ENCODE assay signal across 8 cellular contexts in genomic region chr17:55735784-55736405, GRCh38. TPM values are rescaled to one million over a fixed set of nuclear protein-coding genes. Genes with fewer than 3 reads are reported as not detected.
DNase-seq lines count a peak whose midpoint lies in the region; ATAC-seq, FAIRE-seq and TF ChIP-seq lines count a peak whose summit lies in the region.

No MANE protein-coding gene starts in this region.

- H3K27ac ChIP-seq in DOHH2 (ENCODE audit: low read depth, low read length) (no peak overlapping the region), ovary (no peak overlapping the region)

- no peak for TF ChIP-seq EP300 in ovary (IDR thresholded peaks at IDR 0.05)

- H3K36me3 ChIP-seq in DOHH2 (ENCODE audit: control insufficient read depth, low read length), result no peaks in the 10 kb centered on the region
- H3K36me3 ChIP-seq in ovary, result no peaks in the 10 kb centered on the region

- no peaks in the 10 kb centered on the region for H4K20me1 ChIP-seq in DOHH2 (ENCODE audit: control insufficient read depth, insufficient read depth, low read depth, low read length)

- H3K4me3 ChIP-seq in DOHH2 (ENCODE audit: low read length) (no peak overlapping the region), ovary (no peak overlapping the region)

- H3K9me3 ChIP-seq in DOHH2 (ENCODE audit: control insufficient read depth, insufficient read depth, low read length) (no peaks in the 10 kb centered on the region), ovary (no peaks in the 10 kb centered on the region)

- DNase-seq in HT1080 (ENCODE audit: low read depth), result peak; percentile 28
- peak; percentile 34 for DNase-seq in SW480 (ENCODE audit: low spot score)
- peak in 3 of 5 donors; percentile 30 to 55 (median 35) for DNase-seq in ovary
- DNase-seq in GM12892 (ENCODE audit: insufficient read length), result no peak

- no peak for ATAC-seq in HG03108 (IDR thresholded peaks at IDR 0.05; ENCODE audit: unreplicated experiment)
- no peak for ATAC-seq in GM21529 (IDR thresholded peaks at IDR 0.05; ENCODE audit: unreplicated experiment)

- FAIRE-seq in endometrium (lab: Jason Lieb, UNC), result peak; percentile 81
- no peak for FAIRE-seq in GM12892 (lab: Jason Lieb, UNC)

- no peaks in the 10 kb centered on the region for H3K27me3 ChIP-seq in DOHH2 (ENCODE audit: control insufficient read depth, low read length)
- no peaks in the 10 kb centered on the region for H3K27me3 ChIP-seq in ovary

- H3K4me1 ChIP-seq in DOHH2 (ENCODE audit: control insufficient read depth, low read length) (peaks cover 80% of the 10 kb centered on the region), ovary (ENCODE audit: insufficient read depth) (no peaks in the 10 kb centered on the region)

- no peaks in the 10 kb centered on the region for H3K9me2 ChIP-seq in DOHH2 (replicated peaks; ENCODE audit: control insufficient read depth, low read length)

- no peak for TF ChIP-seq POLR2A in ovary (IDR thresholded peaks at IDR 0.05)
- TF ChIP-seq POLR2A in GM12892 (IDR thresholded peaks at IDR 0.05; ENCODE audit: low read depth, low read length), result no peak

- intact Hi-C loops in ovary (cut with DNase I), result loop anchor here in 1 of 4 donors (5.0 kb wide), 1 partner anchor 209 kb away; no protein-coding TSS in a partner anchor

- no peak overlapping the region for H3K4me2 ChIP-seq in DOHH2 (ENCODE audit: low read length)

- H3K79me2 ChIP-seq in DOHH2 (ENCODE audit: control insufficient read depth, low read length), result no peaks in the 10 kb centered on the region

- H3F3A ChIP-seq in DOHH2 (ENCODE audit: control insufficient read depth, insufficient read depth), result peaks cover 12% of the 10 kb centered on the region

- peak; percentile 61 for TF ChIP-seq CTCF in DOHH2 (IDR thresholded peaks at IDR 0.05; ENCODE audit: low read depth, low read length, poor library complexity, severe bottlenecking)
- peak in 2 of 3 donors; percentile 48 to 60 for TF ChIP-seq CTCF in ovary (IDR thresholded peaks at IDR 0.05)

- WGBS in ovary, 3 donors, result 31 to 41% (median 33%) methylated on average over 5 of the region's 5 CpGs

RNA-seq across cellular contexts. Expression of gene TMEM100, which starts 13.2 kb away (rescaled TPM):
- total RNA-seq in HT1080 (2014; rRNA removed; shearing (Covaris generic)), result 0.40 and 0.82 TPM in 2 replicates
- polyA plus RNA-seq in HT1080 (2015; cell fraction: cytosol; rRNA removed), result not detected in 2 replicates
- polyA plus RNA-seq in HT1080 (2015; cell fraction: nucleus; rRNA removed), result 0.07 TPM in 1 of 2 replicates, not detected in the other
- 10 to 100 TPM in 6 of 7 donors, 1 to 10 TPM in 1; 9.0 to 88.2 (median 32.1) TPM for total RNA-seq in ovary
- 10 to 100 TPM; 15.6 to 17.8 TPM for polyA plus RNA-seq in ovary
- polyA plus RNA-seq in GM12892 (2012; ENCODE audit: missing spikeins), result not detected

RNA-seq across cellular contexts. Expression of gene PCTP, which starts 15.0 kb away (rescaled TPM):
- 7.9 and 8.1 TPM in 2 replicates for total RNA-seq in HT1080 (2014; rRNA removed; shearing (Covaris generic))
- polyA plus RNA-seq in HT1080 (2015; cell fraction: cytosol; rRNA removed), result 11.0 and 11.3 TPM in 2 replicates
- 7.0 and 9.0 TPM in 2 replicates for polyA plus RNA-seq in HT1080 (2015; cell fraction: nucleus; rRNA removed)
- 10 to 100 TPM in 6 of 7 donors, 1 to 10 TPM in 1; 7.7 to 16.4 (median 11.8) TPM for total RNA-seq in ovary
- 10 to 100 TPM in 1 of 2 donors, 1 to 10 TPM in 1; 7.2 to 18.8 TPM for polyA plus RNA-seq in ovary
- polyA plus RNA-seq in GM12892 (2012; ENCODE audit: missing spikeins), result 9.2 TPM
